1 cellular context compared by ENCODE assay signal in genomic region chr16:30896890-30897730, GRCh38.
TF ChIP-seq lines count a peak whose summit lies in the region.

No MANE protein-coding gene starts in this region.

TF ChIP-seq in K562, 482 proteins besides CTCF, POLR2A, EP300 and RAD21 (continued from another document and continues in another):
- TF ChIP-seq, protein P1, sequence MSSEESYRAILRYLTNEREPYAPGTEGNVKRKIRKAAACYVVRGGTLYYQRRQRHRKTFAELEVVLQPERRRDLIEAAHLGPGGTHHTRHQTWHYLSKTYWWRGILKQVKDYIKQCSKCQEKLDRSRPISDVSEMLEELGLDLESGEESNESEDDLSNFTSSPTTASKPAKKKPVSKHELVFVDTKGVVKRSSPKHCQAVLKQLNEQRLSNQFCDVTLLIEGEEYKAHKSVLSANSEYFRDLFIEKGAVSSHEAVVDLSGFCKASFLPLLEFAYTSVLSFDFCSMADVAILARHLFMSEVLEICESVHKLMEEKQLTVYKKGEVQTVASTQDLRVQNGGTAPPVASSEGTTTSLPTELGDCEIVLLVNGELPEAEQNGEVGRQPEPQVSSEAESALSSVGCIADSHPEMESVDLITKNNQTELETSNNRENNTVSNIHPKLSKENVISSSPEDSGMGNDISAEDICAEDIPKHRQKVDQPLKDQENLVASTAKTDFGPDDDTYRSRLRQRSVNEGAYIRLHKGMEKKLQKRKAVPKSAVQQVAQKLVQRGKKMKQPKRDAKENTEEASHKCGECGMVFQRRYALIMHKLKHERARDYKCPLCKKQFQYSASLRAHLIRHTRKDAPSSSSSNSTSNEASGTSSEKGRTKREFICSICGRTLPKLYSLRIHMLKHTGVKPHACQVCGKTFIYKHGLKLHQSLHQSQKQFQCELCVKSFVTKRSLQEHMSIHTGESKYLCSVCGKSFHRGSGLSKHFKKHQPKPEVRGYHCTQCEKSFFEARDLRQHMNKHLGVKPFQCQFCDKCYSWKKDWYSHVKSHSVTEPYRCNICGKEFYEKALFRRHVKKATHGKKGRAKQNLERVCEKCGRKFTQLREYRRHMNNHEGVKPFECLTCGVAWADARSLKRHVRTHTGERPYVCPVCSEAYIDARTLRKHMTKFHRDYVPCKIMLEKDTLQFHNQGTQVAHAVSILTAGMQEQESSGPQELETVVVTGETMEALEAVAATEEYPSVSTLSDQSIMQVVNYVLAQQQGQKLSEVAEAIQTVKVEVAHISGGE (CRISPR knock-in tag; IDR thresholded peaks at IDR 0.05), result peak in 1 of 3 experiments; percentile 67; a peak in 1 of 6 replicates
- no peak for TF ChIP-seq EP400 (IDR thresholded peaks at IDR 0.05)
- TF ChIP-seq ETV1 (tag; conservative IDR thresholded peaks at IDR 0.05; ENCODE audit: low read depth), result no peak; the same call in 1 of the 2 replicates
- TF ChIP-seq, protein P2, sequence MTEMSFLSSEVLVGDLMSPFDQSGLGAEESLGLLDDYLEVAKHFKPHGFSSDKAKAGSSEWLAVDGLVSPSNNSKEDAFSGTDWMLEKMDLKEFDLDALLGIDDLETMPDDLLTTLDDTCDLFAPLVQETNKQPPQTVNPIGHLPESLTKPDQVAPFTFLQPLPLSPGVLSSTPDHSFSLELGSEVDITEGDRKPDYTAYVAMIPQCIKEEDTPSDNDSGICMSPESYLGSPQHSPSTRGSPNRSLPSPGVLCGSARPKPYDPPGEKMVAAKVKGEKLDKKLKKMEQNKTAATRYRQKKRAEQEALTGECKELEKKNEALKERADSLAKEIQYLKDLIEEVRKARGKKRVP (CRISPR knock-in tag; IDR thresholded peaks at IDR 0.05), result peak; percentile 24; the same call in 1 of the 2 replicates
- TF ChIP-seq THAP12 (CRISPR knock-in tag; IDR thresholded peaks at IDR 0.05), result no peak
- no peak for TF ChIP-seq IFI16 (CRISPR knock-in tag; IDR thresholded peaks at IDR 0.05)
- no peak for TF ChIP-seq ZNF584 (CRISPR knock-in tag; IDR thresholded peaks at IDR 0.05; ENCODE audit: low read depth)
- no peak for TF ChIP-seq SAFB2 (IDR thresholded peaks at IDR 0.05; ENCODE audit: borderline replicate concordance, low read depth, low read length, severe bottlenecking)
- TF ChIP-seq WHSC1 (IDR thresholded peaks at IDR 0.05; ENCODE audit: low read length), result no peak
- no peak for TF ChIP-seq KDM4B (IDR thresholded peaks at IDR 0.05; ENCODE audit: borderline replicate concordance in 2 of 2, low read depth in 1 of 2)
- TF ChIP-seq, protein P3, sequence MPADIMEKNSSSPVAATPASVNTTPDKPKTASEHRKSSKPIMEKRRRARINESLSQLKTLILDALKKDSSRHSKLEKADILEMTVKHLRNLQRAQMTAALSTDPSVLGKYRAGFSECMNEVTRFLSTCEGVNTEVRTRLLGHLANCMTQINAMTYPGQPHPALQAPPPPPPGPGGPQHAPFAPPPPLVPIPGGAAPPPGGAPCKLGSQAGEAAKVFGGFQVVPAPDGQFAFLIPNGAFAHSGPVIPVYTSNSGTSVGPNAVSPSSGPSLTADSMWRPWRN (IDR thresholded peaks at IDR 0.05; ENCODE audit: low read depth), result no peak
- no peak for TF ChIP-seq CHD4 (IDR thresholded peaks at IDR 0.05; ENCODE audit: insufficient read depth, insufficient replicate concordance, low read depth, low read length, poor library complexity, severe bottlenecking)
- no peak for TF ChIP-seq MEF2D (tag; conservative IDR thresholded peaks at IDR 0.05; ENCODE audit: low read depth)
- TF ChIP-seq MNT (conservative IDR thresholded peaks at IDR 0.05), result peak in 1 of 2 experiments; percentile 54; a peak in 2 of 4 replicates
- TF ChIP-seq ZNF644 (tag; IDR thresholded peaks at IDR 0.05; ENCODE audit: low read depth), result peak; percentile 82; the same call in 1 of the 2 replicates
- TF ChIP-seq ZNF133 (CRISPR knock-in tag; IDR thresholded peaks at IDR 0.05), result no peak
- TF ChIP-seq KDM2B (CRISPR knock-in tag; IDR thresholded peaks at IDR 0.05), result no peak
- no peak for TF ChIP-seq HEY1 (CRISPR knock-in tag; IDR thresholded peaks at IDR 0.05; ENCODE audit: borderline replicate concordance)
- TF ChIP-seq ZNF77 (CRISPR knock-in tag; IDR thresholded peaks at IDR 0.05), result no peak
- no peak for TF ChIP-seq DPF2 (IDR thresholded peaks at IDR 0.05)
- no peak for TF ChIP-seq ZNF23 (CRISPR knock-in tag; IDR thresholded peaks at IDR 0.05)
- TF ChIP-seq, protein P4, sequence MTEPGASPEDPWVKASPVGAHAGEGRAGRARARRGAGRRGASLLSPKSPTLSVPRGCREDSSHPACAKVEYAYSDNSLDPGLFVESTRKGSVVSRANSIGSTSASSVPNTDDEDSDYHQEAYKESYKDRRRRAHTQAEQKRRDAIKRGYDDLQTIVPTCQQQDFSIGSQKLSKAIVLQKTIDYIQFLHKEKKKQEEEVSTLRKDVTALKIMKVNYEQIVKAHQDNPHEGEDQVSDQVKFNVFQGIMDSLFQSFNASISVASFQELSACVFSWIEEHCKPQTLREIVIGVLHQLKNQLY (CRISPR knock-in tag; conservative IDR thresholded peaks at IDR 0.05), result no peak
- no peak for TF ChIP-seq TCF3 (CRISPR knock-in tag; IDR thresholded peaks at IDR 0.05)
- TF ChIP-seq, protein P5, sequence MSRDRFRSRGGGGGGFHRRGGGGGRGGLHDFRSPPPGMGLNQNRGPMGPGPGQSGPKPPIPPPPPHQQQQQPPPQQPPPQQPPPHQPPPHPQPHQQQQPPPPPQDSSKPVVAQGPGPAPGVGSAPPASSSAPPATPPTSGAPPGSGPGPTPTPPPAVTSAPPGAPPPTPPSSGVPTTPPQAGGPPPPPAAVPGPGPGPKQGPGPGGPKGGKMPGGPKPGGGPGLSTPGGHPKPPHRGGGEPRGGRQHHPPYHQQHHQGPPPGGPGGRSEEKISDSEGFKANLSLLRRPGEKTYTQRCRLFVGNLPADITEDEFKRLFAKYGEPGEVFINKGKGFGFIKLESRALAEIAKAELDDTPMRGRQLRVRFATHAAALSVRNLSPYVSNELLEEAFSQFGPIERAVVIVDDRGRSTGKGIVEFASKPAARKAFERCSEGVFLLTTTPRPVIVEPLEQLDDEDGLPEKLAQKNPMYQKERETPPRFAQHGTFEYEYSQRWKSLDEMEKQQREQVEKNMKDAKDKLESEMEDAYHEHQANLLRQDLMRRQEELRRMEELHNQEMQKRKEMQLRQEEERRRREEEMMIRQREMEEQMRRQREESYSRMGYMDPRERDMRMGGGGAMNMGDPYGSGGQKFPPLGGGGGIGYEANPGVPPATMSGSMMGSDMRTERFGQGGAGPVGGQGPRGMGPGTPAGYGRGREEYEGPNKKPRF (IDR thresholded peaks at IDR 0.05; ENCODE audit: low read depth, low read length), result no peak
- no peak for TF ChIP-seq U2AF2 (optimal IDR thresholded peaks at IDR 0.05; ENCODE audit: low read depth, low read length)
- peak; percentile 91 for TF ChIP-seq ZNF766 (CRISPR knock-in tag; conservative IDR thresholded peaks at IDR 0.05)
- no peak for TF ChIP-seq NFIX (CRISPR knock-in tag; IDR thresholded peaks at IDR 0.05; ENCODE audit: low read depth)
- TF ChIP-seq HDAC3 (IDR thresholded peaks at IDR 0.05; ENCODE audit: borderline replicate concordance, partially characterized antibody), result no peak
- no peak for TF ChIP-seq RHOXF2B (CRISPR knock-in tag; conservative IDR thresholded peaks at IDR 0.05)
- no peak for TF ChIP-seq ZNF785 (CRISPR knock-in tag; IDR thresholded peaks at IDR 0.05)
- no peak for TF ChIP-seq ZNF3 (CRISPR knock-in tag; IDR thresholded peaks at IDR 0.05)
- TF ChIP-seq, protein P6, sequence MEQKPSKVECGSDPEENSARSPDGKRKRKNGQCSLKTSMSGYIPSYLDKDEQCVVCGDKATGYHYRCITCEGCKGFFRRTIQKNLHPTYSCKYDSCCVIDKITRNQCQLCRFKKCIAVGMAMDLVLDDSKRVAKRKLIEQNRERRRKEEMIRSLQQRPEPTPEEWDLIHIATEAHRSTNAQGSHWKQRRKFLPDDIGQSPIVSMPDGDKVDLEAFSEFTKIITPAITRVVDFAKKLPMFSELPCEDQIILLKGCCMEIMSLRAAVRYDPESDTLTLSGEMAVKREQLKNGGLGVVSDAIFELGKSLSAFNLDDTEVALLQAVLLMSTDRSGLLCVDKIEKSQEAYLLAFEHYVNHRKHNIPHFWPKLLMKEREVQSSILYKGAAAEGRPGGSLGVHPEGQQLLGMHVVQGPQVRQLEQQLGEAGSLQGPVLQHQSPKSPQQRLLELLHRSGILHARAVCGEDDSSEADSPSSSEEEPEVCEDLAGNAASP (IDR thresholded peaks at IDR 0.05), result no peak
- TF ChIP-seq ZSCAN32 (CRISPR knock-in tag; IDR thresholded peaks at IDR 0.05), result no peak
- no peak for TF ChIP-seq POLR3A (IDR thresholded peaks at IDR 0.05; ENCODE audit: borderline replicate concordance, extremely low read depth, insufficient read depth, insufficient read length)
